In genomic region chr2:73000808-73001570, GRCh38 we compare ENCODE assay signal across 1 cellular context.
A peak's percentile ranks its signal among the peaks of the same experiment; 100 is the strongest.
TF ChIP-seq lines count a peak whose summit lies in the region.

No MANE protein-coding gene starts in this region.

TF ChIP-seq in HepG2, 621 proteins besides CTCF, POLR2A, EP300 and RAD21 (continued from another document and continues in another):
- TF ChIP-seq ZNF543 (CRISPR knock-in tag; IDR thresholded peaks at IDR 0.05): peak; percentile 79; the same call in 1 of the 2 replicates
- no peak for TF ChIP-seq ZNF260 (CRISPR knock-in tag; IDR thresholded peaks at IDR 0.05; ENCODE audit: borderline replicate concordance, low read depth)
- no peak for TF ChIP-seq SCMH1 (CRISPR knock-in tag; IDR thresholded peaks at IDR 0.05; ENCODE audit: borderline replicate concordance)
- TF ChIP-seq TRIM24 (CRISPR knock-in tag; IDR thresholded peaks at IDR 0.05): peak; percentile 94
- no peak for TF ChIP-seq ZNF33A (CRISPR knock-in tag; IDR thresholded peaks at IDR 0.05; ENCODE audit: borderline replicate concordance)
- TF ChIP-seq ZNF709 (CRISPR knock-in tag; IDR thresholded peaks at IDR 0.05): peak; percentile 86; the same call in 1 of the 2 replicates
- no peak for TF ChIP-seq FOXO4 (CRISPR knock-in tag; conservative IDR thresholded peaks at IDR 0.05)
- no peak; the same call in 1 of the 2 replicates for TF ChIP-seq ZNF329 (CRISPR knock-in tag; IDR thresholded peaks at IDR 0.05; ENCODE audit: low read depth)
- 0 out of 2 replicates have a peak, but pooled peaks have one; percentile 43 for TF ChIP-seq XBP1 (CRISPR knock-in tag; IDR thresholded peaks at IDR 0.05)
- no peak for TF ChIP-seq RORA (CRISPR knock-in tag; IDR thresholded peaks at IDR 0.05)
- no peak for TF ChIP-seq NBN (conservative IDR thresholded peaks at IDR 0.05)
- no peak for TF ChIP-seq GLMP (CRISPR knock-in tag; IDR thresholded peaks at IDR 0.05; ENCODE audit: borderline replicate concordance)
- TF ChIP-seq MED13 (CRISPR knock-in tag; IDR thresholded peaks at IDR 0.05): no peak
- peak; percentile 67; the same call in 1 of the 2 replicates for TF ChIP-seq SPEN (CRISPR knock-in tag; IDR thresholded peaks at IDR 0.05; ENCODE audit: low read depth)
- peak; percentile 27; the same call in 1 of the 2 replicates for TF ChIP-seq TFDP2 (CRISPR knock-in tag; IDR thresholded peaks at IDR 0.05)
- TF ChIP-seq ZNF549 (CRISPR knock-in tag; IDR thresholded peaks at IDR 0.05): no peak
- TF ChIP-seq ATF2 (CRISPR knock-in tag; IDR thresholded peaks at IDR 0.05): peak; percentile 90
- peak; percentile 94 for TF ChIP-seq ZNF331 (CRISPR knock-in tag; IDR thresholded peaks at IDR 0.05)
- TF ChIP-seq, protein P1, sequence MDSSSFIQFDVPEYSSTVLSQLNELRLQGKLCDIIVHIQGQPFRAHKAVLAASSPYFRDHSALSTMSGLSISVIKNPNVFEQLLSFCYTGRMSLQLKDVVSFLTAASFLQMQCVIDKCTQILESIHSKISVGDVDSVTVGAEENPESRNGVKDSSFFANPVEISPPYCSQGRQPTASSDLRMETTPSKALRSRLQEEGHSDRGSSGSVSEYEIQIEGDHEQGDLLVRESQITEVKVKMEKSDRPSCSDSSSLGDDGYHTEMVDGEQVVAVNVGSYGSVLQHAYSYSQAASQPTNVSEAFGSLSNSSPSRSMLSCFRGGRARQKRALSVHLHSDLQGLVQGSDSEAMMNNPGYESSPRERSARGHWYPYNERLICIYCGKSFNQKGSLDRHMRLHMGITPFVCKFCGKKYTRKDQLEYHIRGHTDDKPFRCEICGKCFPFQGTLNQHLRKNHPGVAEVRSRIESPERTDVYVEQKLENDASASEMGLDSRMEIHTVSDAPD (CRISPR knock-in tag; IDR thresholded peaks at IDR 0.05): peak; percentile 74; the same call in 1 of the 2 replicates
- TF ChIP-seq, protein P2, sequence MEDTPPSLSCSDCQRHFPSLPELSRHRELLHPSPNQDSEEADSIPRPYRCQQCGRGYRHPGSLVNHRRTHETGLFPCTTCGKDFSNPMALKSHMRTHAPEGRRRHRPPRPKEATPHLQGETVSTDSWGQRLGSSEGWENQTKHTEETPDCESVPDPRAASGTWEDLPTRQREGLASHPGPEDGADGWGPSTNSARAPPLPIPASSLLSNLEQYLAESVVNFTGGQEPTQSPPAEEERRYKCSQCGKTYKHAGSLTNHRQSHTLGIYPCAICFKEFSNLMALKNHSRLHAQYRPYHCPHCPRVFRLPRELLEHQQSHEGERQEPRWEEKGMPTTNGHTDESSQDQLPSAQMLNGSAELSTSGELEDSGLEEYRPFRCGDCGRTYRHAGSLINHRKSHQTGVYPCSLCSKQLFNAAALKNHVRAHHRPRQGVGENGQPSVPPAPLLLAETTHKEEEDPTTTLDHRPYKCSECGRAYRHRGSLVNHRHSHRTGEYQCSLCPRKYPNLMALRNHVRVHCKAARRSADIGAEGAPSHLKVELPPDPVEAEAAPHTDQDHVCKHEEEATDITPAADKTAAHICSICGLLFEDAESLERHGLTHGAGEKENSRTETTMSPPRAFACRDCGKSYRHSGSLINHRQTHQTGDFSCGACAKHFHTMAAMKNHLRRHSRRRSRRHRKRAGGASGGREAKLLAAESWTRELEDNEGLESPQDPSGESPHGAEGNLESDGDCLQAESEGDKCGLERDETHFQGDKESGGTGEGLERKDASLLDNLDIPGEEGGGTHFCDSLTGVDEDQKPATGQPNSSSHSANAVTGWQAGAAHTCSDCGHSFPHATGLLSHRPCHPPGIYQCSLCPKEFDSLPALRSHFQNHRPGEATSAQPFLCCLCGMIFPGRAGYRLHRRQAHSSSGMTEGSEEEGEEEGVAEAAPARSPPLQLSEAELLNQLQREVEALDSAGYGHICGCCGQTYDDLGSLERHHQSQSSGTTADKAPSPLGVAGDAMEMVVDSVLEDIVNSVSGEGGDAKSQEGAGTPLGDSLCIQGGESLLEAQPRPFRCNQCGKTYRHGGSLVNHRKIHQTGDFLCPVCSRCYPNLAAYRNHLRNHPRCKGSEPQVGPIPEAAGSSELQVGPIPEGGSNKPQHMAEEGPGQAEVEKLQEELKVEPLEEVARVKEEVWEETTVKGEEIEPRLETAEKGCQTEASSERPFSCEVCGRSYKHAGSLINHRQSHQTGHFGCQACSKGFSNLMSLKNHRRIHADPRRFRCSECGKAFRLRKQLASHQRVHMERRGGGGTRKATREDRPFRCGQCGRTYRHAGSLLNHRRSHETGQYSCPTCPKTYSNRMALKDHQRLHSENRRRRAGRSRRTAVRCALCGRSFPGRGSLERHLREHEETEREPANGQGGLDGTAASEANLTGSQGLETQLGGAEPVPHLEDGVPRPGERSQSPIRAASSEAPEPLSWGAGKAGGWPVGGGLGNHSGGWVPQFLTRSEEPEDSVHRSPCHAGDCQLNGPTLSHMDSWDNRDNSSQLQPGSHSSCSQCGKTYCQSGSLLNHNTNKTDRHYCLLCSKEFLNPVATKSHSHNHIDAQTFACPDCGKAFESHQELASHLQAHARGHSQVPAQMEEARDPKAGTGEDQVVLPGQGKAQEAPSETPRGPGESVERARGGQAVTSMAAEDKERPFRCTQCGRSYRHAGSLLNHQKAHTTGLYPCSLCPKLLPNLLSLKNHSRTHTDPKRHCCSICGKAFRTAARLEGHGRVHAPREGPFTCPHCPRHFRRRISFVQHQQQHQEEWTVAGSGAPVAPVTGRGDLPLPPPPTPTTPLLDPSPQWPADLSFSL (CRISPR knock-in tag; IDR thresholded peaks at IDR 0.05): peak; percentile 58; the same call in 1 of the 2 replicates
- TF ChIP-seq ZNF276 (CRISPR knock-in tag; IDR thresholded peaks at IDR 0.05; ENCODE audit: low read depth): no peak
- TF ChIP-seq HNF4A (CRISPR knock-in tag; IDR thresholded peaks at IDR 0.05): peak; percentile 100
- TF ChIP-seq SETDB1 (CRISPR knock-in tag; IDR thresholded peaks at IDR 0.05; ENCODE audit: borderline replicate concordance): no peak
- TF ChIP-seq NFKB2 (CRISPR knock-in tag; IDR thresholded peaks at IDR 0.05; ENCODE audit: borderline replicate concordance): peak; percentile 67; the same call in 1 of the 2 replicates
- no peak for TF ChIP-seq ZNF101 (CRISPR knock-in tag; IDR thresholded peaks at IDR 0.05; ENCODE audit: borderline replicate concordance, low read depth)
- TF ChIP-seq SRSF4 (IDR thresholded peaks at IDR 0.05; ENCODE audit: low read depth, low read length, poor library complexity, severe bottlenecking): no peak
- TF ChIP-seq GLI4 (CRISPR knock-in tag; IDR thresholded peaks at IDR 0.05; ENCODE audit: borderline replicate concordance): peak; percentile 84; the same call in 1 of the 2 replicates
- TF ChIP-seq SMC3 (IDR thresholded peaks at IDR 0.05; ENCODE audit: low read length): peak; percentile 29
- no peak for TF ChIP-seq TGIF2 (CRISPR knock-in tag; IDR thresholded peaks at IDR 0.05)
- no peak for TF ChIP-seq SAFB2 (CRISPR knock-in tag; IDR thresholded peaks at IDR 0.05; ENCODE audit: borderline replicate concordance, low read depth)
- peak; percentile 56; the same call in 1 of the 2 replicates for TF ChIP-seq ELF1 (CRISPR knock-in tag; IDR thresholded peaks at IDR 0.05)
- TF ChIP-seq HNRNPL (IDR thresholded peaks at IDR 0.05; ENCODE audit: low read depth, low read length): no peak
- TF ChIP-seq ZNF577 (CRISPR knock-in tag; IDR thresholded peaks at IDR 0.05; ENCODE audit: borderline replicate concordance, low read depth): no peak
- no peak for TF ChIP-seq ZNF335 (CRISPR knock-in tag; IDR thresholded peaks at IDR 0.05)
- TF ChIP-seq NCOA1 (CRISPR knock-in tag; IDR thresholded peaks at IDR 0.05): 0 out of 2 replicates have a peak, but pooled peaks have one; percentile 28
- TF ChIP-seq E2F5 (CRISPR knock-in tag; conservative IDR thresholded peaks at IDR 0.05): no peak
- peak; percentile 90; the same call in 1 of the 2 replicates for TF ChIP-seq ZHX1 (CRISPR knock-in tag; IDR thresholded peaks at IDR 0.05; ENCODE audit: low read depth)
- TF ChIP-seq NPAS2 (CRISPR knock-in tag; IDR thresholded peaks at IDR 0.05; ENCODE audit: borderline replicate concordance): no peak
- no peak for TF ChIP-seq MZF1 (CRISPR knock-in tag; IDR thresholded peaks at IDR 0.05; ENCODE audit: borderline replicate concordance)
- peak; percentile 8 for TF ChIP-seq ZNF781 (CRISPR knock-in tag; IDR thresholded peaks at IDR 0.05; ENCODE audit: borderline replicate concordance, not compliant biosample characterization)
- TF ChIP-seq IKZF1 (IDR thresholded peaks at IDR 0.05): no peak
- no peak for TF ChIP-seq EZH2 (conservative IDR thresholded peaks at IDR 0.05; ENCODE audit: low read depth, low read length)
- no peak; the same call in 1 of the 2 replicates for TF ChIP-seq DR1 (CRISPR knock-in tag; IDR thresholded peaks at IDR 0.05)
- peak; percentile 96 for TF ChIP-seq MED1 (CRISPR knock-in tag; IDR thresholded peaks at IDR 0.05)
